Comparison of ENCODE assay signal across 10 cellular contexts in genomic region chr5:157046041-157046440, GRCh38. TPM values are rescaled to one million over a fixed set of nuclear protein-coding genes. Genes with fewer than 3 reads are reported as not detected.
DNase-seq lines count a peak whose midpoint lies in the region; ATAC-seq and TF ChIP-seq lines count a peak whose summit lies in the region.
"Had no signal": no experiment of that assay in that cellular context is flagged by ENCODE, and none has a peak within 500 bp of the region (broad histone marks: within the 10 kb centered on the region; RNA-seq: fewer than 3 reads in every experiment).

No MANE protein-coding gene starts in this region.

- peaks cover 1% of the 10 kb centered on the region for H3K9me3 Mint-ChIP-seq in activated naive CD8-positive, alpha-beta T cell treated with anti-CD3 and anti-CD28 coated beads for 36 hours

- peak; percentile 22 for DNase-seq in BE2C
- peak; percentile 11 for DNase-seq in activated naive CD8-positive, alpha-beta T cell treated with anti-CD3 and anti-CD28 coated beads for 36 hours
- DNase-seq in right lobe of liver = peak in 1 of 3 donors; percentile 26
- no peak for DNase-seq in globus pallidus (ENCODE audit: low spot score)
- no peak for DNase-seq in AG08396 (ENCODE audit: low spot score)
- DNase-seq in NCI-H1092 (lab: John Stamatoyannopoulos, UW) = no peak
- DNase-seq: activated CD8-positive, alpha-beta memory T cell treated with anti-CD3 and anti-CD28 coated beads, Interleukin-2, amount 50 U/mL, for 4 hours had no signal

- no peaks in the 10 kb centered on the region for H3K27me3 Mint-ChIP-seq in activated naive CD8-positive, alpha-beta T cell treated with anti-CD3 and anti-CD28 coated beads for 36 hours

- no peaks in the 10 kb centered on the region for H3K9me3 ChIP-seq in BE2C
- H3K9me3 ChIP-seq in right lobe of liver = no peaks in the 10 kb centered on the region

- H3K4me3 ChIP-seq in BE2C (ENCODE audit: low read depth, low read length) (no peak overlapping the region), right lobe of liver (no peak overlapping the region)
- H3K4me3 ChIP-seq: SJSA1 had no signal

- H3K4me1 ChIP-seq in BE2C (no peaks in the 10 kb centered on the region), right lobe of liver (no peaks in the 10 kb centered on the region)
- H3K4me1 ChIP-seq: SJSA1 had no signal

- 97% methylated on average over 3 of the region's 3 CpGs for WGBS in right lobe of liver (ENCODE audit: insufficient coverage, low coverage, low lambda C conversion rate, missing lambda C conversion rate)

- peaks cover 51% of the 10 kb centered on the region for H3K4me1 Mint-ChIP-seq in activated naive CD8-positive, alpha-beta T cell treated with anti-CD3 and anti-CD28 coated beads for 36 hours

- H3K27me3 ChIP-seq in BE2C (no peaks in the 10 kb centered on the region), right lobe of liver (no peaks in the 10 kb centered on the region)

- TF ChIP-seq CTCF in BE2C (IDR thresholded peaks at IDR 0.05; ENCODE audit: low read depth, low read length) = no peak
- no peak for TF ChIP-seq CTCF in right lobe of liver (IDR thresholded peaks at IDR 0.05)

- H3K36me3 ChIP-seq in BE2C (no peaks in the 10 kb centered on the region), right lobe of liver (no peaks in the 10 kb centered on the region)
- H3K36me3 ChIP-seq: SJSA1 had no signal

- intact Hi-C loops in right lobe of liver (cut with DNase I) = no loop called here

- H3K27ac Mint-ChIP-seq in activated naive CD8-positive, alpha-beta T cell treated with anti-CD3 and anti-CD28 coated beads for 36 hours = peak overlapping the region; percentile 57

- peaks cover 13% of the 10 kb centered on the region for H3K36me3 Mint-ChIP-seq in activated naive CD8-positive, alpha-beta T cell treated with anti-CD3 and anti-CD28 coated beads for 36 hours

- no peak overlapping the region for H3K27ac ChIP-seq in right lobe of liver
- H3K27ac ChIP-seq: SJSA1 had no signal

- ATAC-seq in GM18498 (IDR thresholded peaks at IDR 0.05; ENCODE audit: unreplicated experiment) (peak; percentile 37), right lobe of liver (peak; percentile 17 to 92 (median 42)), HG02588 (IDR thresholded peaks at IDR 0.05; ENCODE audit: unreplicated experiment) (no peak)

- no peak overlapping the region for H3K4me3 Mint-ChIP-seq in activated naive CD8-positive, alpha-beta T cell treated with anti-CD3 and anti-CD28 coated beads for 36 hours

- no peak for TF ChIP-seq POLR2A in right lobe of liver (IDR thresholded peaks at IDR 0.05)

RNA-seq across cellular contexts. Expression of gene HAVCR1, which starts 12.9 kb away (rescaled TPM):
- polyA plus RNA-seq in BE2C (2012; ENCODE audit: insufficient read depth, insufficient read length, low read depth) = 0.77 TPM
- under 1 TPM; 0.22 to 0.89 TPM for total RNA-seq in activated naive CD8-positive, alpha-beta T cell treated with anti-CD3 and anti-CD28 coated beads for 36 hours
- total RNA-seq in right lobe of liver = under 1 TPM in 3 of 6 experiments, not detected in 3; 0.25 to 0.78 (median 0.42) TPM
- total RNA-seq: SJSA1 had no signal

Comparison
In these comparisons a context has a peak if more than half of its experiments do, and no peak if none do; other contexts are left out.
1. DNase-seq: peak in BE2C (single experiment) and activated naive CD8-positive, alpha-beta T cell treated with anti-CD3 and anti-CD28 coated beads for 36 hours (single experiment); none in globus pallidus (single experiment), AG08396 (single experiment) and NCI-H1092 (single experiment).